In the genomic region with DNA sequence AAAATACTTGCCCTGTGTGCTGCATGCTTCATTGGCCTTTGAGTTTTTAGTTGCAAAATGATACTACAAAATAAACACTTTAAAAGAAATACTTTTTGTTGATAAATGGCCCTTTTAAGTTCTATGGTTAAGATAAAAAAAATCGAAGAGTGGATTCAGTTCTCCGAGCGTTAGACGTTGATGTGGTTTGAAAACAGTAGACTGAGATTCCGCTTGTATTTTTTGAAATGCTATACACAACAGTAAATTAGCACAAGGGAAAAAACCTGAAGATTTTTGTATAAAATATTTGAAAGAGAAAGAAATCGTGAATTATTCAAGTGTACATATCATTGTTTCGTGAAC, we compare ENCODE assay signal across 8 cellular contexts. TPM values are rescaled to one million over a fixed set of nuclear protein-coding genes. Genes with fewer than 3 reads are reported as not detected.
DNase-seq lines count a peak whose midpoint lies in the region; ATAC-seq and TF ChIP-seq lines count a peak whose summit lies in the region.

No MANE protein-coding gene starts in this region.

- H3K36me3 Mint-ChIP-seq in progenitor cell of endocrine pancreas (ENCODE audit: insufficient read depth), result no peaks in the 10 kb centered on the region

- H4K20me1 ChIP-seq in DND-41 (ENCODE audit: insufficient read depth, low read length), result no peaks in the 10 kb centered on the region; the same call in 1 of the 2 replicates

- no peaks in the 10 kb centered on the region for H3K27me3 ChIP-seq in DND-41 (ENCODE audit: insufficient read depth, low read length, poor library complexity)
- H3K27me3 ChIP-seq in Panc1 (ENCODE audit: control insufficient read depth, insufficient read depth, low read length), result no peaks in the 10 kb centered on the region
- no peaks in the 10 kb centered on the region for H3K27me3 ChIP-seq in esophagus muscularis mucosa

- no peak for TF ChIP-seq EP300 in esophagus muscularis mucosa (IDR thresholded peaks at IDR 0.05)

- BruUV-seq in Panc1 (replicated peaks; lab: Mats Ljungman, UMichigan), result TSS peak; percentile 62

- H3K4me3 ChIP-seq in DND-41 (ENCODE audit: low read depth in 1 of 2, low read length in 2 of 2), result peak overlapping the region; percentile 70 to 79; a peak in 3 of 4 replicates
- peak overlapping the region; percentile 81 to 83 for H3K4me3 ChIP-seq in Panc1 (ENCODE audit: low read depth in 2 of 2, low read length in 2 of 2)
- H3K4me3 ChIP-seq in esophagus muscularis mucosa, result peak overlapping the region; percentile 65 to 98 (median 87)

- H3K27me3 Mint-ChIP-seq in progenitor cell of endocrine pancreas, result no peaks in the 10 kb centered on the region

- no peak overlapping the region for H3K4me3 Mint-ChIP-seq in progenitor cell of endocrine pancreas (ENCODE audit: low read depth)

- TF ChIP-seq POLR2A in esophagus muscularis mucosa (IDR thresholded peaks at IDR 0.05; ENCODE audit: low read depth), result no peak

- peaks cover 35% of the 10 kb centered on the region for H3K4me1 ChIP-seq in DND-41 (ENCODE audit: insufficient read depth, low read length)
- peaks cover 20% of the 10 kb centered on the region for H3K4me1 ChIP-seq in Panc1 (ENCODE audit: control insufficient read depth, insufficient read depth, low read length)
- peaks cover 34 to 63% (median 58%) of the 10 kb centered on the region in 4 donors for H3K4me1 ChIP-seq in esophagus muscularis mucosa

- no peaks in the 10 kb centered on the region for H3K9me3 ChIP-seq in DND-41 (ENCODE audit: insufficient read depth, low read length, severe bottlenecking)
- no peaks in the 10 kb centered on the region for H3K9me3 ChIP-seq in Panc1 (ENCODE audit: control insufficient read depth, insufficient read depth, low read depth, low read length)
- no peaks in the 10 kb centered on the region for H3K9me3 ChIP-seq in esophagus muscularis mucosa

- peaks cover 16% of the 10 kb centered on the region for H3K4me1 Mint-ChIP-seq in progenitor cell of endocrine pancreas (ENCODE audit: low read depth)

- in situ Hi-C loops in Panc1 (cut with HindIII; ENCODE audit: low pct_unique_long_range_greater_than_20kb, low sequenced_read_pairs), result no loop called here

- 70% methylated on average over 7 of the region's 7 CpGs for WGBS in esophagus muscularis mucosa

- CTCF ChIA-PET in Panc1 (lab: Charles Lee), result no interaction called here

- no peaks in the 10 kb centered on the region for H3K9me3 Mint-ChIP-seq in progenitor cell of endocrine pancreas (ENCODE audit: low read depth)

- POLR2A ChIA-PET in Panc1 (lab: Charles Lee), result no interaction called here

- H3K4me2 ChIP-seq in DND-41 (ENCODE audit: insufficient read depth, low read length), result peak overlapping the region; percentile 67

- H2AFZ ChIP-seq in DND-41 (ENCODE audit: low read depth, low read length), result no peak overlapping the region

- TF ChIP-seq CTCF in DND-41 (IDR thresholded peaks at IDR 0.05; ENCODE audit: borderline replicate concordance, extremely low read depth, low read length, poor library complexity, severe bottlenecking), result no peak
- no peak for TF ChIP-seq CTCF in Panc1 (IDR thresholded peaks at IDR 0.05)
- TF ChIP-seq CTCF in esophagus muscularis mucosa (IDR thresholded peaks at IDR 0.05), result no peak
- no peak for TF ChIP-seq CTCF in progenitor cell of endocrine pancreas (IDR thresholded peaks at IDR 0.05; ENCODE audit: unreplicated experiment)

- peak overlapping the region; percentile 80 for H3K9ac ChIP-seq in DND-41 (ENCODE audit: low read depth, low read length)

- ATAC-seq in DND-41 (ENCODE audit: insufficient read depth, low read depth), result no peak
- no peak for ATAC-seq in Panc1

- H3K36me3 ChIP-seq in DND-41 (ENCODE audit: insufficient read depth, low read length) (no peaks in the 10 kb centered on the region), Panc1 (ENCODE audit: control insufficient read depth, insufficient read depth, low read length) (no peaks in the 10 kb centered on the region; the same call in 1 of the 2 replicates), esophagus muscularis mucosa (no peaks in the 10 kb centered on the region)

- DNase-seq in DND-41 (no peak), Panc1 (ENCODE audit: low read depth, low spot score) (no peak), esophagus muscularis mucosa (ENCODE audit: extremely low spot score) (no peak), progenitor cell of endocrine pancreas (ENCODE audit: low spot score, unreplicated experiment) (no peak), cerebellar nuclear complex (lab: John Stamatoyannopoulos, UW) (no peak), NCI-H128 (lab: John Stamatoyannopoulos, UW; ENCODE audit: unreplicated experiment) (no peak), NCI-H82 treated with DMSO at 0.1 percent for 48 hours (lab: John Stamatoyannopoulos, UW; ENCODE audit: unreplicated experiment) (no peak), NCI-H2081 treated with DMSO at 0.1 percent for 48 hours (lab: John Stamatoyannopoulos, UW) (no peak)

- intact Hi-C loops in Panc1 (cut with micrococcal nuclease; ENCODE audit: unreplicated experiment) (no loop called here), esophagus muscularis mucosa (cut with DNase I) (loop anchor here (10.0 kb wide), 1 partner anchor 87 kb away; no protein-coding TSS in a partner anchor)

- peaks cover 60% of the 10 kb centered on the region for H3K79me2 ChIP-seq in DND-41 (ENCODE audit: insufficient read depth, low read length)

- peak overlapping the region; percentile 69 for H3K27ac Mint-ChIP-seq in progenitor cell of endocrine pancreas

- no peak overlapping the region for H3K27ac ChIP-seq in DND-41 (ENCODE audit: low read length)
- peak overlapping the region; percentile 79; the same call in 1 of the 2 replicates for H3K27ac ChIP-seq in Panc1 (ENCODE audit: low read length)
- H3K27ac ChIP-seq in esophagus muscularis mucosa (replicated peaks in 1 of 4), result peak overlapping the region in 3 of 4 donors; percentile 96 to 100 (median 98)

RNA-seq across cellular contexts. Expression of a gene that starts 1.4 kb away (rescaled TPM):
- 23.3 TPM for total RNA-seq in Panc1 (2021; ENCODE audit: unreplicated experiment)
- 3.1 TPM for polyA plus RNA-seq in Panc1 (2012; ENCODE audit: insufficient read length)
- 10 to 100 TPM; 42.5 to 53.0 (median 45.0) TPM for total RNA-seq in esophagus muscularis mucosa
- 32.5 and 35.2 TPM in 2 replicates for total RNA-seq in progenitor cell of endocrine pancreas
